9 cellular contexts compared by ENCODE assay signal in the genomic region with DNA sequence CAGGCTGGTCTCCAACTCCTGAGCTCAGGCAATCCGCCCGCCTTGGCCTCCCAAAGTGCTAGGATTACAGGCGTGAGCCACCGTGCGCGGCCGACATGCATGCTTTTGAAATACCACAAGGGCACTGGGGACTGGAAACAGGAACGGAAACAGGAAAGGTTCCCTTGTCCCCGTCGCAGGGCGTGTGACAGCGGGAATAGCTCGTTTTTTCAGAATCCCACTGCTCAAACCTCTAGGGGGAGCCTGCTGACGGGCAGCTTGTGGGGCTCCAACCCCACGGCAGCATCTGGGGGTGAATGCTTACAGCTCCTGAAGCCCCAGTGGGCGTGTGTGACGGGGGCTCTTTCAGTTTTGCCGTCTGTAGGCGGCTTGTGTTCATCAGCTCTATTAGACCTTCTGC. TPM values are rescaled to one million over a fixed set of nuclear protein-coding genes. Genes with fewer than 3 reads are reported as not detected.
A peak's percentile ranks its signal among the peaks of the same experiment; 100 is the strongest.
DNase-seq lines count a peak whose midpoint lies in the region; ATAC-seq and TF ChIP-seq lines count a peak whose summit lies in the region.
"Had no signal": no experiment of that assay in that cellular context is flagged by ENCODE, and none has a peak within 500 bp of the region (broad histone marks: within the 10 kb centered on the region; RNA-seq: fewer than 3 reads in every experiment).

No MANE protein-coding gene starts in this region.

- H3K36me3 Mint-ChIP-seq in activated naive CD8-positive, alpha-beta T cell, result no peaks in the 10 kb centered on the region
- H3K36me3 Mint-ChIP-seq in type B pancreatic cell, result no peaks in the 10 kb centered on the region

- H2AFZ ChIP-seq in OCI-LY7 (ENCODE audit: low read length), result no peak overlapping the region

- H3K36me3 ChIP-seq in OCI-LY7 (ENCODE audit: insufficient read depth, low read length) (peaks cover 3% of the 10 kb centered on the region; the same call in 1 of the 2 replicates), lower lobe of right lung (no peaks in the 10 kb centered on the region)

- H3K9me2 ChIP-seq in OCI-LY7 (ENCODE audit: insufficient read depth, low read length), result no peaks in the 10 kb centered on the region

- peak; percentile 3 for DNase-seq in GF-D8 (lab: John Stamatoyannopoulos, UW)
- peak; percentile 46 for DNase-seq in OCI-LY7 (ENCODE audit: low spot score)
- peak; percentile 65 for DNase-seq in lower lobe of right lung
- DNase-seq in type B pancreatic cell (ENCODE audit: extremely low spot score, unreplicated experiment), result no peak
- no peak for DNase-seq in NCI-H2081 (lab: John Stamatoyannopoulos, UW)
- DNase-seq in NCI-H187 treated with DMSO at 0.1 percent for 48 hours (lab: John Stamatoyannopoulos, UW), result no peak

- no peaks in the 10 kb centered on the region for H3K9me3 Mint-ChIP-seq in activated naive CD8-positive, alpha-beta T cell (ENCODE audit: low read depth)
- no peaks in the 10 kb centered on the region for H3K9me3 Mint-ChIP-seq in type B pancreatic cell
- H3K9me3 Mint-ChIP-seq: nephron had no signal

- peak overlapping the region; percentile 65 for H3K4me3 Mint-ChIP-seq in activated naive CD8-positive, alpha-beta T cell
- H3K4me3 Mint-ChIP-seq in type B pancreatic cell, result peak overlapping the region; percentile 31
- H3K4me3 Mint-ChIP-seq: nephron had no signal

- H4K20me1 ChIP-seq in OCI-LY7 (ENCODE audit: insufficient read depth, low read length), result no peaks in the 10 kb centered on the region

- H3K9me3 ChIP-seq in OCI-LY7 (ENCODE audit: low read length), result no peaks in the 10 kb centered on the region
- no peaks in the 10 kb centered on the region for H3K9me3 ChIP-seq in lower lobe of right lung

- peaks cover 15% of the 10 kb centered on the region for H3K27me3 ChIP-seq in lower lobe of right lung (ENCODE audit: low read depth)

- ATAC-seq in lower lobe of right lung (peak; percentile 27 to 53), GM21717 (IDR thresholded peaks at IDR 0.05; ENCODE audit: unreplicated experiment) (no peak)

- H3K4me1 ChIP-seq in OCI-LY7 (ENCODE audit: insufficient read depth, low read length, poor library complexity, severe bottlenecking) (peaks cover 36% of the 10 kb centered on the region), lower lobe of right lung (peaks cover 20% of the 10 kb centered on the region)

- CTCF ChIA-PET in OCI-LY7 (lab: Charles Lee; ENCODE audit: unreplicated experiment), result no interaction called here

- no peak overlapping the region for H3K27ac ChIP-seq in OCI-LY7 (ENCODE audit: low read depth, low read length, poor library complexity, severe bottlenecking)
- peak overlapping the region; percentile 66 for H3K27ac ChIP-seq in lower lobe of right lung

- POLR2A ChIA-PET in OCI-LY7 (lab: Charles Lee), result interaction anchor here (1.5 to 1.8 kb wide), 2 partner anchors 16 to 98 kb away, joined by 6 to 7 read pairs; partner anchors contain the start of gene SLC16A13

- H3K4me3 ChIP-seq in OCI-LY7 (ENCODE audit: low read depth, low read length, poor library complexity, severe bottlenecking) (peak overlapping the region; percentile 9), lower lobe of right lung (peak overlapping the region; percentile 17)

- TF ChIP-seq CTCF in OCI-LY7 (conservative IDR thresholded peaks at IDR 0.05; ENCODE audit: low read length), result peak; percentile 73
- peak; percentile 38 for TF ChIP-seq CTCF in lower lobe of right lung (IDR thresholded peaks at IDR 0.05)
- peak; percentile 56 for TF ChIP-seq CTCF in type B pancreatic cell (conservative IDR thresholded peaks at IDR 0.05)

- H3K4me1 Mint-ChIP-seq in activated naive CD8-positive, alpha-beta T cell (ENCODE audit: low read depth), result peaks cover 21% of the 10 kb centered on the region
- H3K4me1 Mint-ChIP-seq in type B pancreatic cell (ENCODE audit: unreplicated experiment), result peaks cover 18% of the 10 kb centered on the region

- H3K4me2 ChIP-seq in OCI-LY7 (ENCODE audit: low read length), result peak overlapping the region; percentile 45

- intact Hi-C loops in OCI-LY7 (cut with micrococcal nuclease; ENCODE audit: unreplicated experiment) (loop anchor here (5.0 kb wide), 1 partner anchor 41 kb away; no protein-coding TSS in a partner anchor), lower lobe of right lung (cut with DNase I) (no loop called here)

- H3K79me2 ChIP-seq in OCI-LY7 (ENCODE audit: insufficient read depth, low read depth, low read length), result no peaks in the 10 kb centered on the region

- H3K27ac Mint-ChIP-seq in activated naive CD8-positive, alpha-beta T cell, result no peak overlapping the region
- peak overlapping the region; percentile 46 for H3K27ac Mint-ChIP-seq in type B pancreatic cell

- H3K27me3 Mint-ChIP-seq in activated naive CD8-positive, alpha-beta T cell, result peaks cover 5% of the 10 kb centered on the region
- H3K27me3 Mint-ChIP-seq in type B pancreatic cell, result peaks cover 3% of the 10 kb centered on the region

- BruUV-seq in OCI-LY7 (replicated peaks; lab: Mats Ljungman, UMichigan), result no TSS peak

RNA-seq across cellular contexts. Expression of gene ASGR2, which starts 18.8 kb away (rescaled TPM):
- not detected in 2 replicates for total RNA-seq in OCI-LY7 (2014; rRNA removed; shearing (Covaris generic))
- total RNA-seq in OCI-LY7 (2022) (not detected in 2 replicates), lower lobe of right lung (1.3 TPM), type B pancreatic cell (ENCODE audit: low replicate concordance) (0.82 and 1.3 TPM in 2 replicates)

RNA-seq across cellular contexts. Expression of gene ASGR1, which starts 45.7 kb away (rescaled TPM):
- 0.23 and 1.1 TPM in 2 replicates for total RNA-seq in OCI-LY7 (2014; rRNA removed; shearing (Covaris generic))
- total RNA-seq in OCI-LY7 (2022), result 0.85 and 1.2 TPM in 2 replicates
- total RNA-seq in lower lobe of right lung, result 5.1 TPM
- total RNA-seq in type B pancreatic cell (ENCODE audit: low replicate concordance), result 7.5 and 9.7 TPM in 2 replicates

RNA-seq across cellular contexts. Expression of gene CLEC10A, which starts 53.4 kb away (rescaled TPM):
- not detected in 2 replicates for total RNA-seq in OCI-LY7 (2014; rRNA removed; shearing (Covaris generic))
- total RNA-seq in OCI-LY7 (2022), result not detected in 2 replicates
- total RNA-seq in lower lobe of right lung, result 7.7 TPM
- total RNA-seq in type B pancreatic cell (ENCODE audit: low replicate concordance), result not detected in 2 replicates

Comparison
In these comparisons a context has a peak if more than half of its experiments do, and no peak if none do; other contexts are left out.
1. DNase-seq: peak in GF-D8 (single experiment), OCI-LY7 (single experiment) and lower lobe of right lung (single experiment); none in type B pancreatic cell (single experiment), NCI-H2081 (0 of 2) and NCI-H187 treated with DMSO at 0.1 percent for 48 hours (single experiment).
2. Peak in every context shown above with its lines, with median percentiles within 50 percentile points of each other: CTCF ChIP-seq.